9 cellular contexts compared by ENCODE assay signal in genomic region chr12:123713398-123714301, GRCh38. TPM values are rescaled to one million over a fixed set of nuclear protein-coding genes. Genes with fewer than 3 reads are reported as not detected.
A peak's percentile ranks its signal among the peaks of the same experiment; 100 is the strongest.
DNase-seq lines count a peak whose midpoint lies in the region; ATAC-seq, FAIRE-seq and TF ChIP-seq lines count a peak whose summit lies in the region.
"Had no signal": no experiment of that assay in that cellular context is flagged by ENCODE, and none has a peak within 500 bp of the region (broad histone marks: within the 10 kb centered on the region; RNA-seq: fewer than 3 reads in every experiment).

No MANE protein-coding gene starts in this region.

- no peak overlapping the region for H2BK20ac ChIP-seq in H1 (ENCODE audit: low read length)

- H3K4ac ChIP-seq in H1 (replicated peaks; ENCODE audit: insufficient read length, low read depth, low read length) (no peak overlapping the region), neuronal stem cell (ENCODE audit: low read length) (no peak overlapping the region)

- no peak overlapping the region for H3K18ac ChIP-seq in H1 (ENCODE audit: extremely low read depth, low read length)
- H3K18ac ChIP-seq in neuronal stem cell (ENCODE audit: low read length), result no peak overlapping the region

- H3K9ac ChIP-seq in SK-N-MC (ENCODE audit: insufficient read length) (peak overlapping the region; percentile 89), H1 (replicated peaks in 1 of 4; ENCODE audit: extremely low read depth in 1 of 4, low read depth in 3 of 4, low read length in 3 of 4) (peak overlapping the region in 2 of 4 experiments; percentile 88 to 93; a peak in 4 of 7 replicates), neuronal stem cell (ENCODE audit: low read depth, low read length, poor library complexity) (no peak overlapping the region)

- ATAC-seq in GM19025 (IDR thresholded peaks at IDR 0.05; ENCODE audit: low read depth, unreplicated experiment) (peak; percentile 33), HG02571 (IDR thresholded peaks at IDR 0.05; ENCODE audit: unreplicated experiment) (no peak), left lobe of liver (no peak)

- H3K4me1 ChIP-seq in H1 (replicated peaks in 1 of 4; ENCODE audit: control insufficient read depth in 3 of 4, insufficient read depth in 4 of 4, low read length in 3 of 4) (peaks cover 0 to 9% (median 3%) of the 10 kb centered on the region in 4 experiments; a peak in 5 of 7 replicates), neuronal stem cell (ENCODE audit: control insufficient read depth in 2 of 2, insufficient read depth in 1 of 2, low read depth in 1 of 2, low read length in 2 of 2) (peaks cover 5 to 11% of the 10 kb centered on the region in 2 donors)

- 83% methylated on average over 13 of the region's 13 CpGs; no CpG with 5 or more reads in 1 of the 2 experiments for WGBS in H1 (ENCODE audit: extremely low coverage in 1 of 2, insufficient coverage in 1 of 2, insufficient read length in 1 of 2, insufficient replicate concordance in 2 of 2, low coverage in 1 of 2, low lambda C conversion rate in 2 of 2, missing lambda C conversion rate in 1 of 2), 2 experiments
- no CpG with 5 or more reads among the region's 13 CpGs for WGBS in neuronal stem cell (ENCODE audit: extremely low coverage in 2 of 2, insufficient read length in 2 of 2, insufficient replicate concordance in 1 of 2), 2 donors

- no peak overlapping the region for H2AFZ ChIP-seq in H1 (ENCODE audit: low read length)
- H2AFZ ChIP-seq in neuronal stem cell (ENCODE audit: low read length), result no peak overlapping the region

- no peak overlapping the region for H3K56ac ChIP-seq in H1 (replicated peaks; ENCODE audit: insufficient read length, low read depth, low read length)

- H4K91ac ChIP-seq in H1 (replicated peaks; ENCODE audit: insufficient read length, low read length), result no peak overlapping the region
- no peak overlapping the region for H4K91ac ChIP-seq in neuronal stem cell (ENCODE audit: low read depth, low read length, poor library complexity)

- no peaks in the 10 kb centered on the region; a peak in 1 of 7 replicates for H3K27me3 ChIP-seq in H1 (replicated peaks in 1 of 4; ENCODE audit: control insufficient read depth in 3 of 4, extremely low read depth in 1 of 4, insufficient read depth in 3 of 4, low read length in 3 of 4)
- H3K27me3 ChIP-seq in neuronal stem cell (ENCODE audit: control insufficient read depth in 3 of 3, insufficient read depth in 3 of 3, low read depth in 1 of 3, low read length in 3 of 3), result no peaks in the 10 kb centered on the region

- H3K4me2 ChIP-seq in H1 (ENCODE audit: insufficient read depth in 1 of 2, low read depth in 2 of 2, low read length in 2 of 2), result peak overlapping the region; percentile 73 to 90
- peak overlapping the region; percentile 71 for H3K4me2 ChIP-seq in neuronal stem cell (ENCODE audit: insufficient read depth, low read length, poor library complexity, severe bottlenecking)

- POLR2A ChIA-PET in H1 (lab: Charles Lee; ENCODE audit: partially characterized antibody), result interaction anchor here (0.7 to 5.2 kb wide), 9 partner anchors 11 to 481 kb away, joined by 3 to 24 read pairs (median 4); partner anchors contain the start of genes MPHOSPH9 and MTRFR
- POLR2A ChIA-PET in GM10248 (lab: Yijun Ruan, JAX), result interaction anchor here (0.8 to 0.9 kb wide), 4 partner anchors 11 to 1067 kb away, joined by 3 to 4 read pairs (median 3); no protein-coding TSS in a partner anchor

- no peak for TF ChIP-seq RAD21 in H1 (IDR thresholded peaks at IDR 0.05 in 1 of 2, conservative IDR thresholded peaks at IDR 0.05 in 1 of 2; ENCODE audit: low read depth in 2 of 2, low read length in 2 of 2)

- peaks cover 11 to 51% of the 10 kb centered on the region in 2 experiments for H3K79me2 ChIP-seq in H1 (ENCODE audit: control insufficient read depth in 1 of 2, insufficient read depth in 2 of 2, low read length in 2 of 2)

- H4K5ac ChIP-seq in H1 (ENCODE audit: insufficient read length, low read depth, low read length), result no peak overlapping the region

- H3K9me3 ChIP-seq in SK-N-MC (ENCODE audit: low read depth, low read length), result no peaks in the 10 kb centered on the region
- H3K9me3 ChIP-seq in H1 (ENCODE audit: insufficient read depth in 2 of 2, low read depth in 1 of 2, low read length in 1 of 2), result no peaks in the 10 kb centered on the region
- no peaks in the 10 kb centered on the region for H3K9me3 ChIP-seq in neuronal stem cell (replicated peaks in 1 of 2; ENCODE audit: control insufficient read depth in 2 of 2, insufficient read depth in 1 of 2, low read depth in 1 of 2, low read length in 2 of 2)
- H3K9me3 ChIP-seq: neutrophil had no signal

- H2BK12ac ChIP-seq in H1 (ENCODE audit: low read depth, low read length) (no peak overlapping the region), neuronal stem cell (ENCODE audit: low read length) (no peak overlapping the region)

- H2BK120ac ChIP-seq in H1 (replicated peaks; ENCODE audit: low read depth, low read length) (no peak overlapping the region), neuronal stem cell (ENCODE audit: low read depth, low read length) (no peak overlapping the region)

- peaks cover 13% of the 10 kb centered on the region; the same call in 1 of the 2 replicates for H3K23me2 ChIP-seq in H1 (ENCODE audit: low read depth, low read length)

- DNase-seq in AG08396 (ENCODE audit: low spot score) (peak; percentile 20), SK-N-MC (ENCODE audit: low read depth, low spot score) (no peak), H1 (ENCODE audit: low read depth in 1 of 2, low spot score in 2 of 2) (no peak), neuronal stem cell (ENCODE audit: low spot score) (no peak), GM10248 (ENCODE audit: extremely low spot score) (no peak), left lobe of liver (ENCODE audit: low spot score) (no peak)

- H2BK15ac ChIP-seq in H1 (ENCODE audit: low read length), result no peak overlapping the region
- no peak overlapping the region for H2BK15ac ChIP-seq in neuronal stem cell (ENCODE audit: low read length)

- H2AK5ac ChIP-seq in H1 (ENCODE audit: low read depth, low read length), result no peak overlapping the region
- H2AK5ac ChIP-seq in neuronal stem cell (ENCODE audit: low read depth, low read length), result no peak overlapping the region

- TF ChIP-seq CTCF in H1 (IDR thresholded peaks at IDR 0.05; ENCODE audit: control extremely low read depth in 1 of 3, insufficient read depth in 1 of 3, low read depth in 1 of 3, low read length in 3 of 3) (no peak), GM10248 (IDR thresholded peaks at IDR 0.05; ENCODE audit: control extremely low read depth, extremely low read depth, low read depth, missing control alignments) (no peak)

- FAIRE-seq in H1 (lab: Jason Lieb, UNC), result no peak

- H3K36me3 ChIP-seq in SK-N-MC (ENCODE audit: insufficient read depth, low read length) (no peaks in the 10 kb centered on the region), H1 (ENCODE audit: control insufficient read depth in 2 of 4, insufficient read depth in 4 of 4, low read length in 3 of 4) (peaks cover 0 to 3% (median 0%) of the 10 kb centered on the region in 4 experiments; a peak in 1 of 8 replicates), neuronal stem cell (replicated peaks in 1 of 2; ENCODE audit: control insufficient read depth in 2 of 2, insufficient read depth in 2 of 2, low read length in 2 of 2) (peaks cover 0 to 25% of the 10 kb centered on the region in 2 donors)
- H3K36me3 ChIP-seq: neutrophil had no signal

- peaks cover 4 to 10% of the 10 kb centered on the region in 2 experiments for H4K20me1 ChIP-seq in H1 (replicated peaks in 1 of 2; ENCODE audit: control insufficient read depth in 1 of 2, insufficient read depth in 2 of 2, low read length in 2 of 2)

- H3K4me3 ChIP-seq in SK-N-MC (peak overlapping the region; percentile 96), H1 (ENCODE audit: extremely low read depth in 1 of 4, insufficient read depth in 2 of 4, low read depth in 3 of 4, low read length in 4 of 4) (peak overlapping the region; percentile 74 to 90 (median 80); a peak in 7 of 8 replicates), neuronal stem cell (ENCODE audit: low read length in 2 of 2) (peak overlapping the region in 1 of 2 donors; percentile 78)

- H4K8ac ChIP-seq in H1 (ENCODE audit: extremely low read depth, insufficient read depth, low read length) (no peak overlapping the region), neuronal stem cell (ENCODE audit: low read depth, low read length) (no peak overlapping the region)

- TF ChIP-seq POLR2A in H1 (IDR thresholded peaks at IDR 0.05; ENCODE audit: control extremely low read depth in 1 of 2, low read depth in 2 of 2, low read length in 2 of 2), result no peak

- H2BK5ac ChIP-seq in H1 (ENCODE audit: low read depth, low read length), result no peak overlapping the region
- no peak overlapping the region for H2BK5ac ChIP-seq in neuronal stem cell (ENCODE audit: low read length)

- H3K79me1 ChIP-seq in H1 (ENCODE audit: low read depth, low read length) (peaks cover 5% of the 10 kb centered on the region; the same call in 1 of the 2 replicates), neuronal stem cell (ENCODE audit: low read depth, low read length) (peaks cover 7% of the 10 kb centered on the region)

- no peak overlapping the region for H3K14ac ChIP-seq in H1 (ENCODE audit: insufficient read length)
- no peak overlapping the region for H3K14ac ChIP-seq in neuronal stem cell (ENCODE audit: low read length)

- CTCF ChIA-PET in H1 (lab: Charles Lee; ENCODE audit: partially characterized antibody) (interaction anchor here (1.0 to 1.1 kb wide), 2 partner anchors 8 to 48 kb away, joined by 3 read pairs; no protein-coding TSS in a partner anchor), GM10248 (lab: Yijun Ruan, JAX) (interaction anchor here (0.6 to 3.0 kb wide), 9 partner anchors 8 to 80 kb away, joined by 3 to 11 read pairs (median 4); partner anchors contain the start of genes EIF2B1 and GTF2H3)

- H3K23ac ChIP-seq in H1 (ENCODE audit: insufficient read length), result no peak overlapping the region
- no peak overlapping the region for H3K23ac ChIP-seq in neuronal stem cell (ENCODE audit: low read depth, low read length, poor library complexity)

- H3K27ac ChIP-seq in SK-N-MC (no peak overlapping the region), H1 (ENCODE audit: low read depth, low read length) (no peak overlapping the region), neuronal stem cell (replicated peaks; ENCODE audit: low read length) (no peak overlapping the region)
- H3K27ac ChIP-seq: neutrophil had no signal

- TF ChIP-seq EP300 in H1 (IDR thresholded peaks at IDR 0.05; ENCODE audit: borderline replicate concordance in 1 of 2, low read depth in 2 of 2, low read length in 2 of 2), result no peak

RNA-seq across cellular contexts. Expression of gene ATP6V0A2, which starts 1.5 kb away (rescaled TPM):
- total RNA-seq in H1 (2021; fragmentation: NEBNext Ultra II Directional; extraction: Animal tissue kit (Norgen Biotek cat#: 25700)), result 62.4 and 63.3 TPM in 2 replicates
- 45.5 and 48.2 TPM in 2 replicates for polyA plus RNA-seq in H1 (2011; rRNA removed)
- 43.4 TPM for polyA plus RNA-seq in H1 (2011; cell fraction: cytosol; rRNA removed)
- polyA plus RNA-seq in H1 (2011; cell fraction: nucleus; rRNA removed), result 84.0 TPM
- 37.6 to 46.9 TPM (median 41.0 TPM) in 4 replicates for polyA plus RNA-seq in H1 (2012, experiment 1 of 2)
- polyA plus RNA-seq in H1 (2012, experiment 2 of 2), result 14.5 TPM
- 37.3 TPM for polyA plus RNA-seq in H1 (2013, experiment 1 of 2)
- 37.7 TPM for polyA plus RNA-seq in H1 (2013, experiment 2 of 2)
- 141 and 152 TPM in 2 replicates for polyA minus RNA-seq in H1 (2011; rRNA and poly(A)+ RNA removed)
- 51.6 TPM for polyA minus RNA-seq in H1 (2011; cell fraction: cytosol; rRNA and poly(A)+ RNA removed)
- 85.0 TPM for polyA minus RNA-seq in H1 (2011; cell fraction: nucleus; rRNA and poly(A)+ RNA removed)
- 13.7 TPM for polyA plus RNA-seq in neuronal stem cell (2013, experiment 1 of 2)
- 13.8 TPM for polyA plus RNA-seq in neuronal stem cell (2013, experiment 2 of 2)
- 10.7 TPM for total RNA-seq in left lobe of liver

RNA-seq across cellular contexts. Expression of gene TCTN2, which starts 42.7 kb away (rescaled TPM):
- total RNA-seq in H1 (2021; fragmentation: NEBNext Ultra II Directional; extraction: Animal tissue kit (Norgen Biotek cat#: 25700)), result 7.2 and 8.4 TPM in 2 replicates
- polyA plus RNA-seq in H1 (2011; rRNA removed), result 7.5 and 7.8 TPM in 2 replicates
- 5.5 TPM for polyA plus RNA-seq in H1 (2011; cell fraction: cytosol; rRNA removed)
- polyA plus RNA-seq in H1 (2011; cell fraction: nucleus; rRNA removed), result 7.4 TPM
- polyA plus RNA-seq in H1 (2012, experiment 1 of 2), result 7.1 to 8.2 TPM (median 7.9 TPM) in 4 replicates
- 3.1 TPM for polyA plus RNA-seq in H1 (2012, experiment 2 of 2)
- polyA plus RNA-seq in H1 (2013, experiment 1 of 2), result 9.0 TPM
- 9.7 TPM for polyA plus RNA-seq in H1 (2013, experiment 2 of 2)
- polyA minus RNA-seq in H1 (2011; rRNA and poly(A)+ RNA removed), result 10.9 and 14.4 TPM in 2 replicates
- polyA minus RNA-seq in H1 (2011; cell fraction: cytosol; rRNA and poly(A)+ RNA removed), result 6.0 TPM
- 4.2 TPM for polyA minus RNA-seq in H1 (2011; cell fraction: nucleus; rRNA and poly(A)+ RNA removed)
- polyA plus RNA-seq in neuronal stem cell (2013, experiment 1 of 2), result 14.7 TPM
- 15.6 TPM for polyA plus RNA-seq in neuronal stem cell (2013, experiment 2 of 2)
- total RNA-seq in left lobe of liver, result 1.5 TPM

RNA-seq across cellular contexts. Expression of gene DNAH10, which starts 48.5 kb away (rescaled TPM):
- 0.24 and 0.27 TPM in 2 replicates for total RNA-seq in H1 (2021; fragmentation: NEBNext Ultra II Directional; extraction: Animal tissue kit (Norgen Biotek cat#: 25700))
- polyA plus RNA-seq in H1 (2011; rRNA removed), result 0.02 and 0.09 TPM in 2 replicates
- polyA plus RNA-seq in H1 (2011; cell fraction: cytosol; rRNA removed), result 0.05 TPM
- polyA plus RNA-seq in H1 (2011; cell fraction: nucleus; rRNA removed), result 0.10 TPM
- polyA plus RNA-seq in H1 (2012, experiment 1 of 2), result 0.03 to 0.09 TPM (median 0.06 TPM) in 4 replicates
- polyA plus RNA-seq in H1 (2012, experiment 2 of 2), result not detected
- polyA plus RNA-seq in H1 (2013, experiment 1 of 2), result 0.02 TPM
- polyA plus RNA-seq in H1 (2013, experiment 2 of 2), result 0.06 TPM
- polyA minus RNA-seq in H1 (2011; rRNA and poly(A)+ RNA removed), result 0.10 and 0.16 TPM in 2 replicates
- not detected for polyA minus RNA-seq in H1 (2011; cell fraction: cytosol; rRNA and poly(A)+ RNA removed)
- 0.20 TPM for polyA minus RNA-seq in H1 (2011; cell fraction: nucleus; rRNA and poly(A)+ RNA removed)
- polyA plus RNA-seq in neuronal stem cell (2013, experiment 1 of 2), result 0.14 TPM
- 0.06 TPM for polyA plus RNA-seq in neuronal stem cell (2013, experiment 2 of 2)
- total RNA-seq in left lobe of liver, result 0.28 TPM
